Comparison of ENCODE assay signal across 9 cellular contexts in the genomic region with DNA sequence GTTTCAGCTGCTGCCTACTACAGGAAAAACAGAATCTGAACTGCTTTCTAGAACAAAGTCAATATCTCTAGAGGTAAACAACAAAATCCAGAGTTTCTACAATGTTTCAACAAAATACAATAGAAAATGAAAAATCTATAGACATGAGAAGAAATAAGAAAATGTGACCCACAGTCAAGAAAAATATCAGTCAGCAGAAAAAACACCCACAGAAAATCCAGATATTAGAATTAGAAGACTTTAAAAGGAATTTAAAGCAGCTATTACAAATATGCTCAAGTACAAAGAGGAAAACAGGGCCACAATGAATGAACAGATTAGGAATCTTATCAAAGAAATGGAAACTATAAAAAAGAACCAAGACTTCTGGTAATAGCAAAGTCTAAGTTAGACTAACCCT. TPM values are rescaled to one million over a fixed set of nuclear protein-coding genes. Genes with fewer than 3 reads are reported as not detected.
"Had no signal": no experiment of that assay in that cellular context is flagged by ENCODE, and none has a peak within 500 bp of the region (broad histone marks: within the 10 kb centered on the region; RNA-seq: fewer than 3 reads in every experiment).

No MANE protein-coding gene starts in this region.

- H3K27me3 Mint-ChIP-seq: IgD-negative memory B cell had no signal

- H3K27ac Mint-ChIP-seq: HFFc6, IgD-negative memory B cell had no signal

- DNase-seq: GM23248, GOT3, H7, HFFc6 had no signal

- H3K4me3 Mint-ChIP-seq: HFFc6, IgD-negative memory B cell had no signal

- ATAC-seq: HCT116, HepG2 had no signal

- H3K9me3 Mint-ChIP-seq: HFFc6 had no signal

RNA-seq across cellular contexts. Expression of gene ANKRD60, which starts 26.4 kb away (rescaled TPM):
- total RNA-seq: GM23248, H4, H7, HepG2, HFFc6, HT1080 had no signal
